ENCODE assay signal across 31 cellular contexts in the genomic region with DNA sequence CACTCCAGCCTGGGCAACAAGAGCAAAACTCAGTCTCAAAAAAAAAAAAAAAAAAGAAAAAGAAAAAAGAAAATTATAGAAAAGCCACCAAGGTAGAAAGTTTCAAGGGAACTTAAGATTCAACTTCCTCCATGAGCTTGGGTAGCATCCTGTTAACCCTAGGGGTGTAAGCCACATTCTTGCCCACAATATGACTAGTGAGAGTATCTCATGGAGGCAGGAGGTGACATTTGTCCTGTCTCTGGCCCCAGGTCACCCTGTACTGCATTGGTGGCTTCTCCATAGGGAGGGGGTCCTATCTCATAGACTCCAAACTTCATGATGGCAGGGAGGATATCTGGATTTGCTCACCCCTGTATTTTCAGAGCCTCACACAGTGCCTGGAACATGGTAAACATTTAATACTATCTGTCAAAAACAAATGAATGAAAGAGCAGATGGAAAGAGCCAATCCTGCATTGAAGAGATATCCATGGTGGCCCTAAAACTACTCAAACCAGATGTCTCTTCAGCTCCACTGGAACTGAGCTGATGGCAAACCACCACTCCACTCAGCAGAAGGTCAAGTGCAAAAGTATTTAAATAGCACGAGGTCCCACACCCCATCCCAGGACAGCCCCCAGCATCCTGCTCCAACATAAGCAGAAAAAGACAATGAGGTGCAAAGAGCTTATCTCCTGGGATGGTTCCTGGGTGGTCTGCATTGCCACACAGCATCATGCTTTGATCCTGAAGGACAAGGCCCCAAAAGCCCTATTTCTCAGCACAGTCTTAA. TPM values are rescaled to one million over a fixed set of nuclear protein-coding genes. Genes with fewer than 3 reads are reported as not detected.
"Had no signal": no experiment of that assay in that cellular context is flagged by ENCODE, and none has a peak within 500 bp of the region (broad histone marks: within the 10 kb centered on the region; RNA-seq: fewer than 3 reads in every experiment).

No MANE protein-coding gene starts in this region.

- H3K27me3 ChIP-seq: breast epithelium, colonic mucosa, dorsolateral prefrontal cortex, gastrocnemius medialis, neutrophil, ovary, vagina had no signal

- H3K36me3 ChIP-seq: breast epithelium, colonic mucosa, gastrocnemius medialis, neutrophil, ovary had no signal

- H3K9me3 ChIP-seq: breast epithelium, colonic mucosa, gastrocnemius medialis, lower lobe of right lung, neutrophil, ovary, thoracic aorta, vagina had no signal

- DNase-seq: activated CD4-positive, alpha-beta T cell treated with anti-CD3 and anti-CD28 coated beads for 48 hours; activated CD4-positive, alpha-beta T cell treated with anti-CD3 and anti-CD28 coated beads, Interleukin-2, amount 50 U/mL, for 48 hours; activated CD8-positive, alpha-beta memory T cell treated with anti-CD3 and anti-CD28 coated beads, Interleukin-2, amount 50 U/mL, for 48 hours; activated gamma-delta T cell; activated naive CD4-positive, alpha-beta T cell treated with anti-CD3 and anti-CD28 coated beads, Interleukin-2, amount 50 U/mL, for 16 hours; activated T-cell treated with anti-CD3 and anti-CD28 coated beads, Interleukin-2, amount 50 U/mL, for 24 hours; cerebellar nuclear complex; colonic mucosa; dorsolateral prefrontal cortex; effector memory CD4-positive, alpha-beta T cell; gastrocnemius medialis; glutamatergic neuron; hypothalamus; immature natural killer cell; kidney; lower lobe of right lung; mesenchymal stem cell; ovary; retina; stimulated activated CD4-positive, alpha-beta T cell treated with anti-CD3 and anti-CD28 coated beads, Interleukin-2, amount 100 ng/mL, for 48 hours; stimulated activated naive CD4-positive, alpha-beta T cell treated with Interleukin-2 at 50 U/mL for 16 hours; T-helper 17 cell; T1000; trophoblast cell; WERI-Rb-1 had no signal

- ATAC-seq: activated CD4-positive, CD25-positive, alpha-beta regulatory T cell treated with anti-CD3 and anti-CD28 coated beads, Interleukin-2, amount 50 U/mL, for 24 hours; SK-N-SH treated with all-trans-retinoic acid at 6 μM for 48 hours; T-helper 17 cell had no signal

- H3K4me1 ChIP-seq: breast epithelium, colonic mucosa, lower lobe of right lung, vagina had no signal

- H3K4me3 ChIP-seq: breast epithelium, colonic mucosa, dorsolateral prefrontal cortex, gastrocnemius medialis, lower lobe of right lung, ovary, thoracic aorta, vagina had no signal

- FAIRE-seq: kidney had no signal

- H3K27ac ChIP-seq: breast epithelium, colonic mucosa, dorsolateral prefrontal cortex, lower lobe of right lung, neutrophil, ovary, thoracic aorta, vagina, WERI-Rb-1 had no signal

RNA-seq across cellular contexts. Expression of a gene that starts 50.3 kb away (rescaled TPM):
- total RNA-seq: T-helper 17 cell had no signal
- polyA plus RNA-seq: immature natural killer cell had no signal
